In the genomic region with DNA sequence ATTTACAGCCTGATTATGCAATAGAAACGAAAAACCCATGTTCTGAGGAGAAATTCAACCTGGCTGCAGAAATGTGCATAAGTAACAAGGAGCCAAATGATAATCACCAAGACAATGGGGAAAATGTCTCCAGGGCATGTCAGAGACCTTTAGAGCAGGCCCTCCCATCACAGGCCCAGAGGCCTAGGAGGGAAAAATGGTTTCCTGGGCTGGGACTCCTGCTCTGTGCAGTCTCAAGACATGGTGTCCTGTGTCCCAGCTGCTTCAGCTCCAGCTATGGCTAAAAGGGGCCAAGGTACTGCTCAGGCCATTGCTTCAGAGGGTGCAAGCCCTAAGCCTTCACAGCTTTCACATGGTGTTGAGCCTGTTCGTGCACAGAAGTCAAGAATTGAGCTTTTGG, we compare ENCODE assay signal across 34 cellular contexts.
"Had no signal": no experiment of that assay in that cellular context is flagged by ENCODE, and none has a peak within 500 bp of the region (broad histone marks: within the 10 kb centered on the region; RNA-seq: fewer than 3 reads in every experiment).

No MANE protein-coding gene starts in this region.

- H3K36me3 ChIP-seq: MG63 had no signal

- H3K9me3 ChIP-seq: MG63 had no signal

- H3K27me3 ChIP-seq: MG63 had no signal

- H3K4me3 ChIP-seq: MG63 had no signal

- DNase-seq: Karpas-422, Kasumi-1, MG63, MM.1S, MV-4-11, NCI-H1048, NCI-H1092, NCI-H1092 treated with DMSO at 0.1 percent for 48 hours, NCI-H1105, NCI-H1105 treated with DMSO at 0.1 percent for 48 hours, NCI-H1417, NCI-H1417 treated with DMSO at 0.1 percent for 48 hours, NCI-H1436, NCI-H1436 treated with DMSO at 0.1 percent for 48 hours, NCI-H146, NCI-H1694, NCI-H1694 treated with DMSO at 0.1 percent for 48 hours, NCI-H187, NCI-H187 treated with DMSO at 0.1 percent for 48 hours, NCI-H1930, NCI-H2029, NCI-H2029 treated with DMSO at 0.1 percent for 48 hours, NCI-H2081, NCI-H2081 treated with DMSO at 0.1 percent for 48 hours, NCI-H2107, NCI-H2171, NCI-H2171 treated with DMSO at 0.1 percent for 48 hours, NCI-H2227 treated with DMSO at 0.1 percent for 48 hours, NCI-H226, NCI-H345, NCI-H446, NCI-H446 treated with DMSO at 0.1 percent for 48 hours, NCI-H510A, NCI-H510A treated with DMSO at 0.1 percent for 48 hours had no signal
